26 cellular contexts compared by ENCODE assay signal in genomic region chr12:22201101-22201500, GRCh38.
"Had no signal": no experiment of that assay in that cellular context is flagged by ENCODE, and none has a peak within 500 bp of the region (broad histone marks: within the 10 kb centered on the region; RNA-seq: fewer than 3 reads in every experiment).

No MANE protein-coding gene starts in this region.

- FAIRE-seq: urothelium cell line had no signal

- H3K4me1 ChIP-seq: stomach, suprapubic skin, testis, thyroid gland, tibial artery, tibial nerve, transverse colon, upper lobe of left lung, upper lobe of right lung, uterus, vagina had no signal

- H3K9me3 ChIP-seq: suprapubic skin, testis, thoracic aorta, thyroid gland, transverse colon, upper lobe of left lung, upper lobe of right lung, uterus, vagina had no signal

- H3K27ac ChIP-seq: stomach, suprapubic skin, testis, thoracic aorta, thyroid gland, tibial artery, tibial nerve, transverse colon, upper lobe of left lung, upper lobe of right lung, uterus, vagina had no signal

- H3K27me3 ChIP-seq: stomach, suprapubic skin, testis, thyroid gland, tibial artery, tibial nerve, transverse colon, upper lobe of left lung, upper lobe of right lung, uterus, vagina had no signal

- H3K4me3 ChIP-seq: stomach, suprapubic skin, testis, thoracic aorta, thyroid gland, tibial artery, tibial nerve, transverse colon, upper lobe of left lung, upper lobe of right lung, uterus, vagina had no signal

- DNase-seq: stimulated activated CD4-positive, alpha-beta T cell treated with anti-CD3 and anti-CD28 coated beads, Interleukin-2, amount 100 ng/mL, for 48 hours; stimulated activated CD4-positive, alpha-beta T cell treated with anti-CD3 and anti-CD28 coated beads, Interleukin-4, amount 100 ng/mL, for 1 hour; stimulated activated CD4-positive, alpha-beta T cell treated with anti-CD3 and anti-CD28 coated beads, Interleukin-4, amount 100 ng/mL, for 24 hours; stimulated activated CD4-positive, alpha-beta T cell treated with anti-CD3 and anti-CD28 coated beads, Interleukin-4, amount 100 ng/mL, for 4 hours; stimulated activated CD8-positive, alpha-beta memory T cell treated with anti-CD3 and anti-CD28 coated beads, Interleukin-4, amount 100 ng/mL, for 48 hours; stimulated activated naive B cell treated with anti-CD40 and anti-IgM and Interleukin-4, amounts not matched to agents 10 μg/mL and 1 μg/mL and 100 μg/mL, for 72 hours; stimulated activated naive CD4-positive, alpha-beta T cell; stimulated activated naive CD4-positive, alpha-beta T cell treated with Interleukin-2 at 50 U/mL for 16 hours; stimulated activated naive CD8-positive, alpha-beta T cell treated with anti-CD3 and anti-CD28 coated beads, Interleukin-15, amount 100 ng/mL, for 72 hours; stimulated activated naive CD8-positive, alpha-beta T cell treated with anti-CD3 and anti-CD28 coated beads, Interleukin-15, Interleukin-2, amounts not matched to agents 100 U/mL and 50 U/mL, for 24 hours; stomach; testis; thyroid gland; tibial artery; transverse colon; trophoblast cell; upper lobe of left lung; upper lobe of right lung; uterus had no signal

- H3K36me3 ChIP-seq: stomach, suprapubic skin, thoracic aorta, thyroid gland, tibial artery, tibial nerve, transverse colon, upper lobe of left lung, upper lobe of right lung, uterus, vagina had no signal

- ATAC-seq: stimulated activated effector memory CD8-positive, alpha-beta T cell treated with anti-CD3 and anti-CD28 coated beads, Interleukin-12 subunit alpha, Interleukin-12 subunit beta, amount 100 ng/mL, for 72 hours; stimulated activated memory B cell treated with anti-CD40 and anti-IgM and Interleukin-4, amounts not matched to agents 10 μg/mL and 1 μg/mL and 100 μg/mL, for 72 hours; stimulated activated naive B cell treated with anti-CD40 and anti-IgM and Interleukin-4, amounts not matched to agents 10 μg/mL and 1 μg/mL and 100 μg/mL, for 72 hours; stimulated activated naive CD8-positive, alpha-beta T cell treated with anti-CD3 and anti-CD28 coated beads, Interleukin-15, amount 100 ng/mL, for 72 hours; stimulated activated naive CD8-positive, alpha-beta T cell treated with anti-CD3 and anti-CD28 coated beads, Interleukin-15, Interleukin-2, amounts not matched to agents 100 U/mL and 50 U/mL, for 24 hours; upper lobe of right lung had no signal
